19 cellular contexts compared by ENCODE assay signal in the genomic region with DNA sequence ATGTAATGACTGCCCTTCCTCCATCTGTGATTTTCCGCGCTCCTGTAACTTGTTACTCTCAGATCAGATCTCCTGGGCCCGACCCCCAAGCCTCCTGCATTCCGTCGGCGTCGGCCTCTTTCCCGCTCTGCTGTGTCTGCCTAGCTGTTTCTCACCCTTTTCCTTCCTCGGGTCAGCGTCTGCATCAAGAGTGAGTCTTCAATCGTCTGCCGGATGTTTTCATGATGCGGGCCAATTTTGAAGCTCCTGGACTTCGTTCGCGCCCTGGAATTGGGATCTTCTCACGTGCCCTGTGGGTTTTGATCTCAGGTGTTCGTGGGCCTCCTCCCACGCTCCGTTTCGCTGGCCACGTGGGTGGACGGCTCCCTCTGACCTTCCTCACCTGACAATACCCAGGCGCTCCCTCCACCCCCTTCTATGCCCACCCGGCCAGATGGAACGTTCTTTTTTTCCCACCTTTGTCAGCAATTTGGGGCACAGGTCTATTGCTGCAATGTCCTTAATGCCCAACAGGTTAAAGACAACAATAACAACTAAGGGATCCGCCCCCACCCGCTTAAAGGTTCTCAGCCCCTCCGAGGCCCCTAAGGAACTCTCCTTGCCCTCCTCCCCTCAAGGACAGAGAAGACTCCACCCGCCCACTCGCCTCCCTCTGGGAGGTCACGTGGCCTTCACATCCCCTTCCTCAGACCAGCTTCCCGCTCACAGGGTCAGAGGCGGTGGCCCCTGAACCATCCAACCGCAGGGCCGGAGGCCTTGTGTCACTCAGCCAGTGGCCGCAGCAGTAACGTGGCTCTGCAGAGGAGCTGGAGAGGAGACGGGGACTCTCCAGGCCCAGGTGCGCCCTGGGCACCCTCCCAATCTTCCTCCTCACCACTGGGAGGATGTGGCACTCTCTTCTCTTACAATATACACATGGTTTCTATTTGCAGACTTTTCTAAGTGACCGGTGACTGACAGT.
DNase-seq lines count a peak whose midpoint lies in the region; ATAC-seq, FAIRE-seq and TF ChIP-seq lines count a peak whose summit lies in the region.
"Had no signal": no experiment of that assay in that cellular context is flagged by ENCODE, and none has a peak within 500 bp of the region (broad histone marks: within the 10 kb centered on the region; RNA-seq: fewer than 3 reads in every experiment).

No MANE protein-coding gene starts in this region.

- H3K36me3 Mint-ChIP-seq in activated naive CD4-positive, alpha-beta T cell treated with anti-CD3 and anti-CD28 coated beads, Interleukin-2, amount 10 ng/mL, durations not matched to agents 7 days and 5 days, result no peaks in the 10 kb centered on the region
- H3K36me3 Mint-ChIP-seq: naive B cell had no signal

- no peak for FAIRE-seq in kidney (lab: Jason Lieb, UNC)
- FAIRE-seq: D721Med, TTC549 had no signal

- H3K4me1 ChIP-seq in kidney (ENCODE audit: control insufficient read depth in 1 of 2, insufficient read depth in 1 of 2, low read depth in 1 of 2, low read length in 2 of 2) (no peaks in the 10 kb centered on the region), spleen (no peaks in the 10 kb centered on the region), foreskin keratinocyte (peaks cover 8% of the 10 kb centered on the region)

- peaks cover 37% of the 10 kb centered on the region for H3K27me3 Mint-ChIP-seq in activated naive CD4-positive, alpha-beta T cell treated with anti-CD3 and anti-CD28 coated beads, Interleukin-2, amount 10 ng/mL, durations not matched to agents 7 days and 5 days

- no peaks in the 10 kb centered on the region for H3K4me1 Mint-ChIP-seq in activated naive CD4-positive, alpha-beta T cell treated with anti-CD3 and anti-CD28 coated beads, Interleukin-2, amount 10 ng/mL, durations not matched to agents 7 days and 5 days
- H3K4me1 Mint-ChIP-seq: activated T-helper 17 cell treated with anti-CD3 and anti-CD28 coated beads, Interleukin-2, amount 50 U/mL, for 72 hours; naive B cell had no signal

- ATAC-seq in foreskin keratinocyte, result no peak
- ATAC-seq: activated T-helper 17 cell treated with anti-CD3 and anti-CD28 coated beads, Interleukin-2, amount 50 U/mL, for 72 hours had no signal

- peak; percentile 11 for DNase-seq in activated naive CD4-positive, alpha-beta T cell treated with anti-CD3 and anti-CD28 coated beads, Interleukin-2, amount 10 ng/mL, durations not matched to agents 7 days and 5 days
- no peak for DNase-seq in activated naive CD4-positive, alpha-beta T cell (lab: John Stamatoyannopoulos, UW)
- DNase-seq in NCI-H2029 treated with DMSO at 0.1 percent for 48 hours (lab: John Stamatoyannopoulos, UW), result peak; percentile 5
- peak; percentile 64 for DNase-seq in kidney
- DNase-seq in spleen, result peak; percentile 64
- DNase-seq in C1 segment of cervical spinal cord (lab: John Stamatoyannopoulos, UW), result no peak
- no peak for DNase-seq in cerebellar cortex (ENCODE audit: low spot score)
- no peak for DNase-seq in foreskin keratinocyte
- DNase-seq: brain microvascular endothelial cell, HFFc6, naive B cell, NCI-H69, SHP77 treated with DMSO at 0.1 percent for 48 hours had no signal

- H3K27ac ChIP-seq in kidney (ENCODE audit: low read depth in 2 of 2, low read length in 2 of 2) (no peak overlapping the region), spleen (no peak overlapping the region), foreskin keratinocyte (no peak overlapping the region)
- H3K27ac ChIP-seq: brain microvascular endothelial cell, C4-2B, coronary artery, uterus had no signal

- no peak overlapping the region for H3K9ac ChIP-seq in kidney (ENCODE audit: low read length in 2 of 2)

- H3K27me3 ChIP-seq in spleen (replicated peaks in 1 of 7) (peaks cover 0 to 53% (median 4%) of the 10 kb centered on the region in 7 donors), foreskin keratinocyte (peaks cover 6% of the 10 kb centered on the region)
- H3K27me3 ChIP-seq: uterus had no signal

- H3K36me3 ChIP-seq in kidney (ENCODE audit: control insufficient read depth in 1 of 2, insufficient read depth in 2 of 2, low read length in 2 of 2) (no peaks in the 10 kb centered on the region), spleen (no peaks in the 10 kb centered on the region)
- H3K36me3 ChIP-seq: brain microvascular endothelial cell, uterus had no signal

- no peak for TF ChIP-seq POLR2A in spleen (IDR thresholded peaks at IDR 0.05)

- H3K4me3 Mint-ChIP-seq in activated naive CD4-positive, alpha-beta T cell treated with anti-CD3 and anti-CD28 coated beads, Interleukin-2, amount 10 ng/mL, durations not matched to agents 7 days and 5 days, result no peak overlapping the region
- H3K4me3 Mint-ChIP-seq: activated T-helper 17 cell treated with anti-CD3 and anti-CD28 coated beads, Interleukin-2, amount 50 U/mL, for 72 hours; HFFc6 had no signal

- H3K27ac Mint-ChIP-seq in activated naive CD4-positive, alpha-beta T cell treated with anti-CD3 and anti-CD28 coated beads, Interleukin-2, amount 10 ng/mL, durations not matched to agents 7 days and 5 days, result no peak overlapping the region
- H3K27ac Mint-ChIP-seq: activated T-helper 17 cell treated with anti-CD3 and anti-CD28 coated beads, Interleukin-2, amount 50 U/mL, for 72 hours; HFFc6; naive B cell had no signal

- H3K9me3 ChIP-seq in kidney (ENCODE audit: control insufficient read depth in 1 of 2, low read length in 2 of 2) (peaks cover 0 to 3% of the 10 kb centered on the region in 2 donors), spleen (no peaks in the 10 kb centered on the region)
- H3K9me3 ChIP-seq: uterus had no signal

- TF ChIP-seq CTCF in kidney (IDR thresholded peaks at IDR 0.05; ENCODE audit: borderline replicate concordance, extremely low read depth, insufficient read depth) (no peak), spleen (IDR thresholded peaks at IDR 0.05 in 8 of 11, conservative IDR thresholded peaks at IDR 0.05 in 3 of 11) (no peak), foreskin keratinocyte (conservative IDR thresholded peaks at IDR 0.05) (no peak)

- intact Hi-C loops in kidney (cut with DNase I), result no loop called here
- intact Hi-C loops in spleen (cut with DNase I; ENCODE audit: low total_unique reads), result no loop called here

- no peak overlapping the region for H3K4me3 ChIP-seq in kidney (ENCODE audit: low read length in 2 of 2)
- H3K4me3 ChIP-seq in spleen, result no peak overlapping the region
- H3K4me3 ChIP-seq: coronary artery, uterus had no signal

- CTCF ChIA-PET in activated naive CD4-positive, alpha-beta T cell treated with anti-CD3 and anti-CD28 coated beads, Interleukin-2, amount 10 ng/mL, durations not matched to agents 7 days and 5 days (lab: Charles Lee), result no interaction called here

- H3K9me3 Mint-ChIP-seq in activated naive CD4-positive, alpha-beta T cell treated with anti-CD3 and anti-CD28 coated beads, Interleukin-2, amount 10 ng/mL, durations not matched to agents 7 days and 5 days, result no peaks in the 10 kb centered on the region
- H3K9me3 Mint-ChIP-seq: activated T-helper 17 cell treated with anti-CD3 and anti-CD28 coated beads, Interleukin-2, amount 50 U/mL, for 72 hours; HFFc6 had no signal

- 74 to 81% (median 77%) methylated on average over 41 of the region's 41 CpGs for WGBS in spleen, 5 donors

Comparison
In these comparisons a context has a peak if more than half of its experiments do, and no peak if none do; other contexts are left out.
1. DNase-seq: peak in activated naive CD4-positive, alpha-beta T cell treated with anti-CD3 and anti-CD28 coated beads, Interleukin-2, amount 10 ng/mL, durations not matched to agents 7 days and 5 days (single experiment), NCI-H2029 treated with DMSO at 0.1 percent for 48 hours (single experiment), kidney (single experiment) and spleen (single experiment); none in activated naive CD4-positive, alpha-beta T cell (0 of 4), C1 segment of cervical spinal cord (0 of 14), cerebellar cortex (single experiment) and foreskin keratinocyte (0 of 2).